ENCODE assay signal across 8 cellular contexts in the genomic region with DNA sequence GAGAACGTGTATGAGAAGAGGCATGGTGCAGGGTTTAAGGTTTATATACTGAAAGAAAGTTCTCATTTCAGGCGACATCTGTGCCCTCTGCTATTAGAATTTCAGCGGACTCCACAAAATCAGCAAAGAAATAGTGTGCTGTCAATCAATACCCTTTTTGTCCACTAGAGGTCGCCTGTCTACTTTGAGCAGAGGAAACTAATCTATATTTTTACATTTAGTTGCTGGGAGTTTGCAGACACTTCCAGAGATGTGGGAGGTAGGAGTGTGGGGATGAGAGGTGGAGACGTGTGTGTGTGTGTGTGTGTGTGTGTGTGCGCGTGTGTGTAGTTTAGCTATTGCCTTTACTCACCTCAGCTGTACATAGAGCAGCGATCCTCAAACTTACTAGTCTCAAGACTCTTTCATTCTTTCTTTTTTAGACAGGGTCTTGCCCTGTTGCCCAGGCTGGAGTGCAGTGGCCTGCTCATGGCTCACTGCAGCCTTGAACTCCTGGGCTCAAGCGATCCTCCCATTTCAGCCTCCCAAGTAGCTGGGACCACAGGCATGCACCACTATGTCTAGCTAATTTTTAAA. TPM values are rescaled to one million over a fixed set of nuclear protein-coding genes. Genes with fewer than 3 reads are reported as not detected.
DNase-seq lines count a peak whose midpoint lies in the region; ATAC-seq, FAIRE-seq and TF ChIP-seq lines count a peak whose summit lies in the region.

No MANE protein-coding gene starts in this region.

- POLR2A ChIA-PET in OCI-LY7 (lab: Charles Lee), result no interaction called here
- POLR2A ChIA-PET in HepG2 (lab: Yijun Ruan, JAX), result no interaction called here

- TF ChIP-seq EP300 in Ishikawa (IDR thresholded peaks at IDR 0.05; ENCODE audit: borderline replicate concordance), result no peak
- TF ChIP-seq EP300 in HepG2 (IDR thresholded peaks at IDR 0.05; ENCODE audit: low read depth in 2 of 2, low read length in 2 of 2), result no peak
- TF ChIP-seq EP300 in HepG2 (CRISPR knock-in tag; IDR thresholded peaks at IDR 0.05; ENCODE audit: borderline replicate concordance), result no peak
- TF ChIP-seq EP300 in upper lobe of left lung (IDR thresholded peaks at IDR 0.05), result no peak

- ATAC-seq in HepG2 (peak; percentile 60; the same call in 2 of the 3 replicates), upper lobe of left lung (ENCODE audit: low FRiP score in 2 of 2) (peak in 1 of 2 donors; percentile 70)

- no peaks in the 10 kb centered on the region for H3K9me2 ChIP-seq in OCI-LY7 (ENCODE audit: insufficient read depth, low read length)

- H3K27ac ChIP-seq in OCI-LY7 (ENCODE audit: low read depth, low read length, poor library complexity, severe bottlenecking) (no peak overlapping the region), breast epithelium (no peak overlapping the region), HepG2 (ENCODE audit: extremely low read length, insufficient read depth, low read length) (no peak overlapping the region), upper lobe of left lung (no peak overlapping the region)

- H3K4me3 ChIP-seq in OCI-LY7 (ENCODE audit: low read depth, low read length, poor library complexity, severe bottlenecking), result no peak overlapping the region
- no peak overlapping the region for H3K4me3 ChIP-seq in breast epithelium
- H3K4me3 ChIP-seq in HepG2 (replicated peaks in 1 of 3; ENCODE audit: insufficient read depth in 1 of 3, low read depth in 2 of 3, low read length in 3 of 3), result no peak overlapping the region
- H3K4me3 ChIP-seq in upper lobe of left lung, result no peak overlapping the region

- in situ Hi-C loops in HepG2 (cut with HindIII; ENCODE audit: extremely low pct_ligation_motif_present, low pct_unique_long_range_greater_than_20kb), result no loop called here

- no peak overlapping the region for H3K9ac ChIP-seq in HepG2 (ENCODE audit: insufficient read depth, low read depth, low read length)

- H3K79me2 ChIP-seq in OCI-LY7 (ENCODE audit: insufficient read depth, low read depth, low read length), result no peaks in the 10 kb centered on the region
- H3K79me2 ChIP-seq in HepG2 (ENCODE audit: insufficient read depth, low read length), result no peaks in the 10 kb centered on the region

- H3K4me1 ChIP-seq in OCI-LY7 (ENCODE audit: insufficient read depth, low read length, poor library complexity, severe bottlenecking), result peaks cover 31% of the 10 kb centered on the region
- H3K4me1 ChIP-seq in breast epithelium, result no peaks in the 10 kb centered on the region
- peaks cover 11% of the 10 kb centered on the region for H3K4me1 ChIP-seq in HepG2 (ENCODE audit: insufficient read depth, low read length)
- H3K4me1 ChIP-seq in upper lobe of left lung, result peaks cover 0 to 6% (median under 1%) of the 10 kb centered on the region in 4 donors

- H3K9me3 ChIP-seq in OCI-LY7 (ENCODE audit: low read length) (peaks cover 9% of the 10 kb centered on the region; the same call in 1 of the 2 replicates), breast epithelium (no peaks in the 10 kb centered on the region), HepG2 (ENCODE audit: low read length) (no peaks in the 10 kb centered on the region), upper lobe of left lung (no peaks in the 10 kb centered on the region)

- intact Hi-C loops in OCI-LY7 (cut with micrococcal nuclease; ENCODE audit: unreplicated experiment), result no loop called here
- intact Hi-C loops in breast epithelium (cut with DNase I; ENCODE audit: low total_unique reads), result no loop called here
- intact Hi-C loops in HepG2 (cut with micrococcal nuclease; ENCODE audit: unreplicated experiment), result no loop called here

- H3K36me3 ChIP-seq in OCI-LY7 (ENCODE audit: insufficient read depth, low read length), result peaks cover 18% of the 10 kb centered on the region
- H3K36me3 ChIP-seq in breast epithelium, result no peaks in the 10 kb centered on the region
- H3K36me3 ChIP-seq in HepG2 (replicated peaks in 1 of 2; ENCODE audit: control insufficient read depth in 1 of 2, insufficient read depth in 2 of 2, low read length in 2 of 2), result no peaks in the 10 kb centered on the region
- no peaks in the 10 kb centered on the region for H3K36me3 ChIP-seq in upper lobe of left lung

- no peak overlapping the region for H2AFZ ChIP-seq in OCI-LY7 (ENCODE audit: low read length)
- H2AFZ ChIP-seq in HepG2 (ENCODE audit: low read length), result no peak overlapping the region

- TF ChIP-seq CTCF in OCI-LY7 (conservative IDR thresholded peaks at IDR 0.05; ENCODE audit: low read length) (peak; percentile 97), breast epithelium (IDR thresholded peaks at IDR 0.05) (peak; percentile 79 to 82 (median 80)), HepG2 (CRISPR knock-in tag; IDR thresholded peaks at IDR 0.05) (peak; percentile 75), upper lobe of left lung (IDR thresholded peaks at IDR 0.05) (peak; percentile 66 to 96 (median 80))

- peak; percentile 60 for FAIRE-seq in HepG2 (lab: Jason Lieb, UNC)

- DNase-seq in activated CD4-positive, CD25-positive, alpha-beta regulatory T cell treated with anti-CD3 and anti-CD28 coated beads, Interleukin-2, amount 50 U/mL, for 16 hours (ENCODE audit: low read depth, low spot score), result peak; percentile 50
- no peak for DNase-seq in activated CD4-positive, CD25-positive, alpha-beta regulatory T cell treated with anti-CD3 and anti-CD28 coated beads, Interleukin-2, amount 50 U/mL, for 72 hours
- peak; percentile 68 for DNase-seq in OCI-LY7 (ENCODE audit: low spot score)
- DNase-seq in breast epithelium (ENCODE audit: low spot score in 2 of 2), result no peak
- peak; percentile 53 for DNase-seq in HepG2 (ENCODE audit: low spot score)
- DNase-seq in upper lobe of left lung, result no peak
- DNase-seq in activated effector memory CD4-positive, alpha-beta T cell treated with Interleukin-2 at 50 U/mL for 16 hours, result no peak

- H3K4me2 ChIP-seq in OCI-LY7 (ENCODE audit: low read length), result no peak overlapping the region
- no peak overlapping the region for H3K4me2 ChIP-seq in HepG2 (ENCODE audit: low read depth, low read length)

- H3K27me3 ChIP-seq in breast epithelium, result no peaks in the 10 kb centered on the region
- no peaks in the 10 kb centered on the region for H3K27me3 ChIP-seq in HepG2 (ENCODE audit: control insufficient read depth in 1 of 2, insufficient read depth in 2 of 2, low read length in 2 of 2)
- no peaks in the 10 kb centered on the region for H3K27me3 ChIP-seq in upper lobe of left lung

- BruUV-seq in OCI-LY7 (replicated peaks; lab: Mats Ljungman, UMichigan), result no TSS peak
- no TSS peak for BruUV-seq in HepG2 (replicated peaks; lab: Mats Ljungman, UMichigan)

- TF ChIP-seq RAD21 in Ishikawa (IDR thresholded peaks at IDR 0.05; ENCODE audit: low read depth) (peak; percentile 76), HepG2 (CRISPR knock-in tag; IDR thresholded peaks at IDR 0.05) (no peak)

- CTCF ChIA-PET in OCI-LY7 (lab: Charles Lee; ENCODE audit: unreplicated experiment), result interaction anchor here (0.9 kb wide), 1 partner anchor 10 kb away, joined by 3 read pairs; no protein-coding TSS in a partner anchor
- CTCF ChIA-PET in HepG2 (lab: Yijun Ruan, JAX; ENCODE audit: low intra/inter-chr PET ratio, low total read pairs), result interaction anchor here (1.1 to 2.8 kb wide), 3 partner anchors 107 to 143 kb away, joined by 3 to 15 read pairs (median 4); no protein-coding TSS in a partner anchor

- no peaks in the 10 kb centered on the region for H4K20me1 ChIP-seq in OCI-LY7 (ENCODE audit: insufficient read depth, low read length)
- no peaks in the 10 kb centered on the region for H4K20me1 ChIP-seq in HepG2 (ENCODE audit: insufficient read depth, low read length)

- WGBS in HepG2 (ENCODE audit: low lambda C conversion rate), result 25% methylated on average over 9 of the region's 9 CpGs
- WGBS in upper lobe of left lung, 2 donors, result 31% methylated on average over 9 of the region's 9 CpGs

- no peak for TF ChIP-seq POLR2A in breast epithelium (IDR thresholded peaks at IDR 0.05)
- no peak for TF ChIP-seq POLR2A in HepG2 (IDR thresholded peaks at IDR 0.05; ENCODE audit: insufficient read depth in 1 of 2, low read depth in 2 of 2, low read length in 2 of 2)
- TF ChIP-seq POLR2A in upper lobe of left lung (IDR thresholded peaks at IDR 0.05), result no peak

RNA-seq across cellular contexts. Expression of a gene that starts 9.7 kb away (rescaled TPM):
- 4.6 and 5.0 TPM in 2 replicates for total RNA-seq in OCI-LY7 (2014; rRNA removed; shearing (Covaris generic))
- total RNA-seq in OCI-LY7 (2022) (7.6 and 10.3 TPM in 2 replicates), breast epithelium (10 to 100 TPM in 1 of 3 donors, 1 to 10 TPM in 2; 5.3 to 10.5 (median 7.2) TPM), HepG2 (2016; rRNA removed; fragmentation: Illumina TruSeq; extraction: Trizol) (1.00 and 1.9 TPM in 2 replicates), upper lobe of left lung (10 to 100 TPM in 4 of 6 donors, 1 to 10 TPM in 1, under 1 TPM in 1; 0.59 to 28.3 (median 22.4) TPM)
- 0.81 and 1.1 TPM in 2 replicates for total RNA-seq in HepG2 (2016; cell fraction: cytosol; rRNA removed; fragmentation: Illumina TruSeq; extraction: Trizol; ENCODE audit: low read depth)
- 1.1 and 1.8 TPM in 2 replicates for total RNA-seq in HepG2 (2016; cell fraction: insoluble cytoplasmic fraction; rRNA removed; fragmentation: Illumina TruSeq; extraction: Trizol)
- total RNA-seq in HepG2 (2016; cell fraction: membrane; rRNA removed; fragmentation: Illumina TruSeq; extraction: Trizol), result 1.0 and 1.2 TPM in 2 replicates
- 0.78 and 1.0 TPM in 2 replicates for total RNA-seq in HepG2 (2016; cell fraction: nucleus; rRNA removed; fragmentation: Illumina TruSeq; extraction: Trizol)
- polyA plus RNA-seq in HepG2 (2011; rRNA removed), result 0.88 and 1.3 TPM in 2 replicates
- 0.60 and 0.93 TPM in 2 replicates for polyA plus RNA-seq in HepG2 (2011; cell fraction: cytosol; rRNA removed)
- polyA plus RNA-seq in HepG2 (2011; cell fraction: nucleus; rRNA removed), result 5.3 and 5.5 TPM in 2 replicates
- polyA plus RNA-seq in HepG2 (2012), result 2.8 and 3.1 TPM in 2 replicates
- 2.2 and 2.5 TPM in 2 replicates for polyA plus RNA-seq in HepG2 (2016; cell fraction: cytosol; fragmentation: Illumina TruSeq; extraction: Trizol; ENCODE audit: low read depth)
- 1.8 and 2.4 TPM in 2 replicates for polyA plus RNA-seq in HepG2 (2016; cell fraction: insoluble cytoplasmic fraction; fragmentation: Illumina TruSeq; extraction: Trizol; ENCODE audit: low read depth)
- 1.7 and 2.2 TPM in 2 replicates for polyA plus RNA-seq in HepG2 (2016; cell fraction: membrane; fragmentation: Illumina TruSeq; extraction: Trizol; ENCODE audit: low read depth)
- 4.5 and 6.9 TPM in 2 replicates for polyA plus RNA-seq in HepG2 (2016; cell fraction: nucleus; fragmentation: Illumina TruSeq; extraction: Trizol; ENCODE audit: insufficient read depth, low read depth)
- polyA minus RNA-seq in HepG2 (2011; rRNA and poly(A)+ RNA removed; ENCODE audit: low replicate concordance), result 0.35 and 1.3 TPM in 2 replicates
- polyA minus RNA-seq in HepG2 (2011; cell fraction: cytosol; rRNA and poly(A)+ RNA removed), result 1.2 and 1.5 TPM in 2 replicates
- 0.99 and 1.4 TPM in 2 replicates for polyA minus RNA-seq in HepG2 (2011; cell fraction: nucleus; rRNA and poly(A)+ RNA removed)

RNA-seq across cellular contexts. Expression of a gene that starts 25.2 kb away (rescaled TPM):
- total RNA-seq in OCI-LY7 (2014; rRNA removed; shearing (Covaris generic)), result not detected in 2 replicates
- 1.1 TPM in 1 of 2 replicates, not detected in the other for total RNA-seq in OCI-LY7 (2022)
- total RNA-seq in breast epithelium, result 10 to 100 TPM in 2 of 3 donors, 1 to 10 TPM in 1; 7.5 to 20.0 (median 10.8) TPM
- total RNA-seq in HepG2 (2016; rRNA removed; fragmentation: Illumina TruSeq; extraction: Trizol), result 0.07 TPM in 1 of 2 replicates, not detected in the other
- total RNA-seq in HepG2 (2016; cell fraction: cytosol; rRNA removed; fragmentation: Illumina TruSeq; extraction: Trizol; ENCODE audit: low read depth), result 0.71 TPM in 1 of 2 replicates, not detected in the other
- 0.15 TPM in 1 of 2 replicates, not detected in the other for total RNA-seq in HepG2 (2016; cell fraction: insoluble cytoplasmic fraction; rRNA removed; fragmentation: Illumina TruSeq; extraction: Trizol)
- total RNA-seq in HepG2 (2016; cell fraction: membrane; rRNA removed; fragmentation: Illumina TruSeq; extraction: Trizol), result 0.07 TPM in 1 of 2 replicates, not detected in the other
- not detected in 2 replicates for total RNA-seq in HepG2 (2016; cell fraction: nucleus; rRNA removed; fragmentation: Illumina TruSeq; extraction: Trizol)
- 1.6 and 3.9 TPM in 2 replicates for polyA plus RNA-seq in HepG2 (2011; rRNA removed)
- polyA plus RNA-seq in HepG2 (2011; cell fraction: cytosol; rRNA removed), result 0.85 and 2.3 TPM in 2 replicates
- polyA plus RNA-seq in HepG2 (2011; cell fraction: nucleus; rRNA removed), result 0.59 and 1.6 TPM in 2 replicates
- 4.2 and 10.7 TPM in 2 replicates for polyA plus RNA-seq in HepG2 (2012)
- not detected in 2 replicates for polyA plus RNA-seq in HepG2 (2016; cell fraction: cytosol; fragmentation: Illumina TruSeq; extraction: Trizol; ENCODE audit: low read depth)
- 0.44 TPM in 1 of 2 replicates, not detected in the other for polyA plus RNA-seq in HepG2 (2016; cell fraction: insoluble cytoplasmic fraction; fragmentation: Illumina TruSeq; extraction: Trizol; ENCODE audit: low read depth)
- polyA plus RNA-seq in HepG2 (2016; cell fraction: membrane; fragmentation: Illumina TruSeq; extraction: Trizol; ENCODE audit: low read depth), result 0.09 TPM in 1 of 2 replicates, not detected in the other
- polyA plus RNA-seq in HepG2 (2016; cell fraction: nucleus; fragmentation: Illumina TruSeq; extraction: Trizol; ENCODE audit: insufficient read depth, low read depth), result 0.45 and 1.1 TPM in 2 replicates
- 2.5 and 3.0 TPM in 2 replicates for polyA minus RNA-seq in HepG2 (2011; rRNA and poly(A)+ RNA removed; ENCODE audit: low replicate concordance)
- polyA minus RNA-seq in HepG2 (2011; cell fraction: cytosol; rRNA and poly(A)+ RNA removed), result 1.8 and 2.6 TPM in 2 replicates
- polyA minus RNA-seq in HepG2 (2011; cell fraction: nucleus; rRNA and poly(A)+ RNA removed), result 0.39 and 0.75 TPM in 2 replicates
- 10 to 100 TPM; 20.3 to 87.3 (median 45.1) TPM for total RNA-seq in upper lobe of left lung

RNA-seq across cellular contexts. Expression of a gene that starts 28.1 kb away (rescaled TPM):
- 6.5 and 7.9 TPM in 2 replicates for total RNA-seq in OCI-LY7 (2014; rRNA removed; shearing (Covaris generic))
- total RNA-seq in OCI-LY7 (2022) (19.3 and 19.7 TPM in 2 replicates), breast epithelium (10 to 100 TPM in 2 of 3 donors, 1 to 10 TPM in 1; 9.4 to 15.1 (median 14.8) TPM), HepG2 (2016; rRNA removed; fragmentation: Illumina TruSeq; extraction: Trizol) (5.9 and 6.3 TPM in 2 replicates), upper lobe of left lung (10 to 100 TPM; 18.2 to 91.1 (median 35.0) TPM)
- total RNA-seq in HepG2 (2016; cell fraction: cytosol; rRNA removed; fragmentation: Illumina TruSeq; extraction: Trizol; ENCODE audit: low read depth), result 3.4 and 3.5 TPM in 2 replicates
- total RNA-seq in HepG2 (2016; cell fraction: insoluble cytoplasmic fraction; rRNA removed; fragmentation: Illumina TruSeq; extraction: Trizol), result 3.8 and 7.1 TPM in 2 replicates
- total RNA-seq in HepG2 (2016; cell fraction: membrane; rRNA removed; fragmentation: Illumina TruSeq; extraction: Trizol), result 4.5 and 5.0 TPM in 2 replicates
- total RNA-seq in HepG2 (2016; cell fraction: nucleus; rRNA removed; fragmentation: Illumina TruSeq; extraction: Trizol), result 4.4 and 5.5 TPM in 2 replicates
- polyA plus RNA-seq in HepG2 (2011; rRNA removed), result 2.9 and 3.0 TPM in 2 replicates
- 2.1 and 2.2 TPM in 2 replicates for polyA plus RNA-seq in HepG2 (2011; cell fraction: cytosol; rRNA removed)
- polyA plus RNA-seq in HepG2 (2011; cell fraction: nucleus; rRNA removed), result 10.1 and 11.8 TPM in 2 replicates
- 10.0 TPM in 2 replicates for polyA plus RNA-seq in HepG2 (2012)
- polyA plus RNA-seq in HepG2 (2016; cell fraction: cytosol; fragmentation: Illumina TruSeq; extraction: Trizol; ENCODE audit: low read depth), result 1.6 and 1.8 TPM in 2 replicates
- polyA plus RNA-seq in HepG2 (2016; cell fraction: insoluble cytoplasmic fraction; fragmentation: Illumina TruSeq; extraction: Trizol; ENCODE audit: low read depth), result 9.0 and 10.3 TPM in 2 replicates
- 3.6 and 3.9 TPM in 2 replicates for polyA plus RNA-seq in HepG2 (2016; cell fraction: membrane; fragmentation: Illumina TruSeq; extraction: Trizol; ENCODE audit: low read depth)
- 22.8 and 25.7 TPM in 2 replicates for polyA plus RNA-seq in HepG2 (2016; cell fraction: nucleus; fragmentation: Illumina TruSeq; extraction: Trizol; ENCODE audit: insufficient read depth, low read depth)
- polyA minus RNA-seq in HepG2 (2011; rRNA and poly(A)+ RNA removed; ENCODE audit: low replicate concordance), result 1.8 and 6.2 TPM in 2 replicates
- polyA minus RNA-seq in HepG2 (2011; cell fraction: cytosol; rRNA and poly(A)+ RNA removed), result 0.99 and 1.7 TPM in 2 replicates
- polyA minus RNA-seq in HepG2 (2011; cell fraction: nucleus; rRNA and poly(A)+ RNA removed), result 6.3 and 7.5 TPM in 2 replicates

RNA-seq across cellular contexts. Expression of a gene that starts 47.6 kb away (rescaled TPM):
- 0.70 and 2.9 TPM in 2 replicates for total RNA-seq in OCI-LY7 (2014; rRNA removed; shearing (Covaris generic))
- total RNA-seq in OCI-LY7 (2022) (2.6 and 3.5 TPM in 2 replicates), breast epithelium (1 to 10 TPM; 2.9 to 8.8 (median 6.6) TPM), HepG2 (2016; rRNA removed; fragmentation: Illumina TruSeq; extraction: Trizol) (0.09 TPM in 1 of 2 replicates, not detected in the other), upper lobe of left lung (10 to 100 TPM in 3 of 6 donors, 1 to 10 TPM in 3; 3.8 to 22.9 (median 10.0) TPM)
- total RNA-seq in HepG2 (2016; cell fraction: cytosol; rRNA removed; fragmentation: Illumina TruSeq; extraction: Trizol; ENCODE audit: low read depth), result not detected in 2 replicates
- not detected in 2 replicates for total RNA-seq in HepG2 (2016; cell fraction: insoluble cytoplasmic fraction; rRNA removed; fragmentation: Illumina TruSeq; extraction: Trizol)
- total RNA-seq in HepG2 (2016; cell fraction: membrane; rRNA removed; fragmentation: Illumina TruSeq; extraction: Trizol), result 0.07 TPM in 1 of 2 replicates, not detected in the other
- not detected in 2 replicates for total RNA-seq in HepG2 (2016; cell fraction: nucleus; rRNA removed; fragmentation: Illumina TruSeq; extraction: Trizol)
- 0.24 and 0.26 TPM in 2 replicates for polyA plus RNA-seq in HepG2 (2011; rRNA removed)
- 0.18 and 0.28 TPM in 2 replicates for polyA plus RNA-seq in HepG2 (2011; cell fraction: cytosol; rRNA removed)
- 0.50 and 0.66 TPM in 2 replicates for polyA plus RNA-seq in HepG2 (2011; cell fraction: nucleus; rRNA removed)
- 0.20 and 0.30 TPM in 2 replicates for polyA plus RNA-seq in HepG2 (2012)
- not detected in 2 replicates for polyA plus RNA-seq in HepG2 (2016; cell fraction: cytosol; fragmentation: Illumina TruSeq; extraction: Trizol; ENCODE audit: low read depth)
- polyA plus RNA-seq in HepG2 (2016; cell fraction: insoluble cytoplasmic fraction; fragmentation: Illumina TruSeq; extraction: Trizol; ENCODE audit: low read depth), result not detected in 2 replicates
- not detected in 2 replicates for polyA plus RNA-seq in HepG2 (2016; cell fraction: membrane; fragmentation: Illumina TruSeq; extraction: Trizol; ENCODE audit: low read depth)
- not detected in 2 replicates for polyA plus RNA-seq in HepG2 (2016; cell fraction: nucleus; fragmentation: Illumina TruSeq; extraction: Trizol; ENCODE audit: insufficient read depth, low read depth)
- polyA minus RNA-seq in HepG2 (2011; rRNA and poly(A)+ RNA removed; ENCODE audit: low replicate concordance), result 0.48 and 6.7 TPM in 2 replicates
- polyA minus RNA-seq in HepG2 (2011; cell fraction: cytosol; rRNA and poly(A)+ RNA removed), result 0.10 and 0.18 TPM in 2 replicates
- polyA minus RNA-seq in HepG2 (2011; cell fraction: nucleus; rRNA and poly(A)+ RNA removed), result 0.25 TPM in 1 of 2 replicates, not detected in the other

RNA-seq across cellular contexts. Expression of a gene that starts 53.4 kb away (rescaled TPM):
- total RNA-seq in OCI-LY7 (2014; rRNA removed; shearing (Covaris generic)), result 6.9 and 8.9 TPM in 2 replicates
- total RNA-seq in OCI-LY7 (2022) (10.5 and 13.2 TPM in 2 replicates), breast epithelium (1 to 10 TPM; 4.5 to 7.5 (median 6.4) TPM), HepG2 (2016; rRNA removed; fragmentation: Illumina TruSeq; extraction: Trizol) (5.8 and 8.8 TPM in 2 replicates), upper lobe of left lung (10 to 100 TPM in 4 of 6 donors, 1 to 10 TPM in 2; 7.4 to 29.3 (median 15.9) TPM)
- total RNA-seq in HepG2 (2016; cell fraction: cytosol; rRNA removed; fragmentation: Illumina TruSeq; extraction: Trizol; ENCODE audit: low read depth), result 3.1 and 3.4 TPM in 2 replicates
- 5.9 and 8.8 TPM in 2 replicates for total RNA-seq in HepG2 (2016; cell fraction: insoluble cytoplasmic fraction; rRNA removed; fragmentation: Illumina TruSeq; extraction: Trizol)
- 6.6 and 7.4 TPM in 2 replicates for total RNA-seq in HepG2 (2016; cell fraction: membrane; rRNA removed; fragmentation: Illumina TruSeq; extraction: Trizol)
- total RNA-seq in HepG2 (2016; cell fraction: nucleus; rRNA removed; fragmentation: Illumina TruSeq; extraction: Trizol), result 4.6 and 5.1 TPM in 2 replicates
- 6.1 and 11.1 TPM in 2 replicates for polyA plus RNA-seq in HepG2 (2011; rRNA removed)
- polyA plus RNA-seq in HepG2 (2011; cell fraction: cytosol; rRNA removed), result 7.0 and 10.6 TPM in 2 replicates
- polyA plus RNA-seq in HepG2 (2011; cell fraction: nucleus; rRNA removed), result 18.7 and 18.8 TPM in 2 replicates
- polyA plus RNA-seq in HepG2 (2012), result 7.0 and 13.6 TPM in 2 replicates
- polyA plus RNA-seq in HepG2 (2016; cell fraction: cytosol; fragmentation: Illumina TruSeq; extraction: Trizol; ENCODE audit: low read depth), result 1.8 and 1.9 TPM in 2 replicates
- polyA plus RNA-seq in HepG2 (2016; cell fraction: insoluble cytoplasmic fraction; fragmentation: Illumina TruSeq; extraction: Trizol; ENCODE audit: low read depth), result 9.2 and 11.0 TPM in 2 replicates
- 5.1 and 5.2 TPM in 2 replicates for polyA plus RNA-seq in HepG2 (2016; cell fraction: membrane; fragmentation: Illumina TruSeq; extraction: Trizol; ENCODE audit: low read depth)
- 13.0 and 13.4 TPM in 2 replicates for polyA plus RNA-seq in HepG2 (2016; cell fraction: nucleus; fragmentation: Illumina TruSeq; extraction: Trizol; ENCODE audit: insufficient read depth, low read depth)
- polyA minus RNA-seq in HepG2 (2011; rRNA and poly(A)+ RNA removed; ENCODE audit: low replicate concordance), result 2.1 and 9.7 TPM in 2 replicates
- 8.9 and 9.3 TPM in 2 replicates for polyA minus RNA-seq in HepG2 (2011; cell fraction: cytosol; rRNA and poly(A)+ RNA removed)
- polyA minus RNA-seq in HepG2 (2011; cell fraction: nucleus; rRNA and poly(A)+ RNA removed), result 5.4 and 6.2 TPM in 2 replicates

Comparison
In these comparisons a context has a peak if more than half of its experiments do, and no peak if none do; other contexts are left out.
1. DNase-seq: peak in activated CD4-positive, CD25-positive, alpha-beta regulatory T cell treated with anti-CD3 and anti-CD28 coated beads, Interleukin-2, amount 50 U/mL, for 16 hours (single experiment), OCI-LY7 (single experiment) and HepG2 (single experiment); none in activated CD4-positive, CD25-positive, alpha-beta regulatory T cell treated with anti-CD3 and anti-CD28 coated beads, Interleukin-2, amount 50 U/mL, for 72 hours (single experiment), breast epithelium (0 of 2), upper lobe of left lung (0 of 2) and activated effector memory CD4-positive, alpha-beta T cell treated with Interleukin-2 at 50 U/mL for 16 hours (single experiment).
2. Peak in every context shown above with its lines, with median percentiles within 50 percentile points of each other: CTCF ChIP-seq.